In the genomic region with DNA sequence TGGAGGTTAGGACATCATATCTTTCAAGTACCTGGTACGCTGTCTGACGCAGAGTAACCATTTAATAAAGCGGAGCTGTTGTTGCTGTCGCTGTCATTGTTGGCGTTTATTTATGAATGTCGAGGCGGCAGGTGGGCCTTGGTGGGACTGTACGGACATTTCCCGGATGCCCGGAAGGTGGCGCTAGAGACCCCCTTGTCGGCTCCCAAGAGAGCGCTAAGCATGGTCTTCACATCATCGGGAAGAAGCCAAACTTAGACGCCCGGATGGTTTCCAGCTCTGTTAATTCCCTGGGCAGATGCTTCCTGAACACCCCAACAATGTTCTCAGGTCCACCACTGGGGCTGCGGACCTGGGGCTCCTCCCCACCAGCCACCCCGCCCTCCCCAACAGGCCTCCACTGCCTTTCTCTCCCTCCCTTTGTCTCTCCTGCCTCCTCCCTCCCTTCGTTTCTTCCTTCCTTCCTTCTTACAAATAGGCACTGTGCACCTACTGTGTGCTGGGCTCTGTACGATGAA, we compare ENCODE assay signal across 8 cellular contexts. TPM values are rescaled to one million over a fixed set of nuclear protein-coding genes. Genes with fewer than 3 reads are reported as not detected.
DNase-seq lines count a peak whose midpoint lies in the region; ATAC-seq, FAIRE-seq and TF ChIP-seq lines count a peak whose summit lies in the region.

No MANE protein-coding gene starts in this region.

- intact Hi-C loops in mammary epithelial cell (cut with micrococcal nuclease) = loop anchor here (1.0 to 10.0 kb wide), 5 partner anchors 48 to 898 kb away; a partner anchor contains a TSS

- no peak overlapping the region for H3K9ac ChIP-seq in mammary epithelial cell (ENCODE audit: insufficient read depth, low read length)

- H3K36me3 Mint-ChIP-seq in WTC11 = no peaks in the 10 kb centered on the region

- POLR2A ChIA-PET in WTC11 (lab: Charles Lee) = interaction anchor here (1.0 to 1.6 kb wide), 2 partner anchors 54 to 225 kb away, joined by 3 to 11 read pairs; a partner anchor contains a TSS

- H3K27me3 Mint-ChIP-seq in WTC11 (ENCODE audit: low read depth) = peaks cover 24% of the 10 kb centered on the region

- no peaks in the 10 kb centered on the region for H3K79me2 ChIP-seq in mammary epithelial cell (ENCODE audit: insufficient read depth, low read length)

- H3K4me3 Mint-ChIP-seq in WTC11 = peak overlapping the region; percentile 53

- TF ChIP-seq CTCF in WTC11 (IDR thresholded peaks at IDR 0.05) (peak; percentile 74), mammary epithelial cell (conservative IDR thresholded peaks at IDR 0.05 in 1 of 2, IDR thresholded peaks at IDR 0.05 in 1 of 2; ENCODE audit: extremely low read depth in 1 of 2, insufficient read depth in 1 of 2, low read depth in 1 of 2, low read length in 2 of 2) (peak; percentile 78 to 88)

- no peak overlapping the region for H3K27ac Mint-ChIP-seq in WTC11

- no peaks in the 10 kb centered on the region for H3K27me3 ChIP-seq in mammary epithelial cell (ENCODE audit: insufficient read depth, low read length)

- H3K36me3 ChIP-seq in mammary epithelial cell (ENCODE audit: insufficient read depth, low read length) = no peaks in the 10 kb centered on the region

- ATAC-seq in GM19397 (IDR thresholded peaks at IDR 0.05; ENCODE audit: unreplicated experiment) (peak; percentile 45), WTC11 (peak; percentile 76), GM18907 (IDR thresholded peaks at IDR 0.05; ENCODE audit: unreplicated experiment) (no peak)

- no peak overlapping the region for H3K27ac ChIP-seq in mammary epithelial cell (ENCODE audit: insufficient read depth, low read depth, low read length)

- CTCF ChIA-PET in WTC11 (lab: Charles Lee) = interaction anchor here (0.6 to 2.5 kb wide), 42 partner anchors 10 to 545 kb away, joined by 3 to 63 read pairs (median 4); a partner anchor contains a TSS
- CTCF ChIA-PET in mammary epithelial cell (lab: Charles Lee; ENCODE audit: low non-redundant PET) = no interaction called here

- H4K20me1 ChIP-seq in mammary epithelial cell (ENCODE audit: insufficient read depth, low read length) = no peaks in the 10 kb centered on the region

- peaks cover 2% of the 10 kb centered on the region; the same call in 1 of the 2 replicates for H3K4me1 Mint-ChIP-seq in WTC11

- H3K4me2 ChIP-seq in mammary epithelial cell (ENCODE audit: insufficient read depth, low read depth, low read length) = no peak overlapping the region

- 17% methylated on average over 18 of the region's 20 CpGs for WGBS in mammary epithelial cell (ENCODE audit: low coverage, missing lambda C conversion rate)

- H3K9me3 Mint-ChIP-seq in WTC11 = no peaks in the 10 kb centered on the region

- no TSS peak for BruUV-seq in mammary epithelial cell (replicated peaks; lab: Mats Ljungman, UMichigan)

- H3K4me3 ChIP-seq in mammary epithelial cell (replicated peaks in 1 of 3; ENCODE audit: insufficient read depth in 1 of 3, low read depth in 2 of 3, low read length in 3 of 3) = no peak overlapping the region

- in situ Hi-C loops in mammary epithelial cell (cut with MboI; ENCODE audit: low sequenced_read_pairs in 2 of 2) = loop anchor here (5.0 to 25.0 kb wide), 4 partner anchors 210 to 895 kb away; a partner anchor contains a TSS

- dilution Hi-C loops in mammary epithelial cell (cut with HindIII; ENCODE audit: low sequenced_read_pairs) = loop anchor here (25.0 kb wide), 1 partner anchor 570 kb away; no protein-coding TSS in a partner anchor

- peak overlapping the region; percentile 70 for H2AFZ ChIP-seq in mammary epithelial cell (ENCODE audit: low read depth, low read length)

- FAIRE-seq in islet of Langerhans (lab: Jason Lieb, UNC) = peak; percentile 90

- H3K4me1 ChIP-seq in mammary epithelial cell (ENCODE audit: insufficient read depth, low read length) = peaks cover 9% of the 10 kb centered on the region

- DNase-seq in AG20443 (ENCODE audit: low spot score) (peak; percentile 84), NCI-H2081 treated with DMSO at 0.1 percent for 48 hours (lab: John Stamatoyannopoulos, UW) (peak; percentile 26), WTC11 (ENCODE audit: low spot score) (peak; percentile 88), mammary epithelial cell (peak; percentile 52)
- peak; percentile 60 to 80 (median 71) for DNase-seq in stimulated activated CD4-positive, alpha-beta T cell treated with anti-CD3 and anti-CD28 coated beads, Interleukin-12 subunit alpha, Interleukin-12 subunit beta, amount 100 ng/mL, for 48 hours (ENCODE audit: low read depth in 2 of 3, low spot score in 1 of 3)

- no peaks in the 10 kb centered on the region for H3K9me3 ChIP-seq in mammary epithelial cell (replicated peaks; ENCODE audit: insufficient read depth, low read length)

TF ChIP-seq in WTC11, 78 proteins besides CTCF, POLR2A, EP300 and RAD21 (continues in another document):
- no peak for TF ChIP-seq SMAD3 (CRISPR knock-in tag; IDR thresholded peaks at IDR 0.05; ENCODE audit: borderline replicate concordance)
- no peak for TF ChIP-seq TCF7 (CRISPR knock-in tag; IDR thresholded peaks at IDR 0.05; ENCODE audit: low read depth)
- TF ChIP-seq SMAD4 (CRISPR knock-in tag; IDR thresholded peaks at IDR 0.05) = no peak
- TF ChIP-seq, protein P1, sequence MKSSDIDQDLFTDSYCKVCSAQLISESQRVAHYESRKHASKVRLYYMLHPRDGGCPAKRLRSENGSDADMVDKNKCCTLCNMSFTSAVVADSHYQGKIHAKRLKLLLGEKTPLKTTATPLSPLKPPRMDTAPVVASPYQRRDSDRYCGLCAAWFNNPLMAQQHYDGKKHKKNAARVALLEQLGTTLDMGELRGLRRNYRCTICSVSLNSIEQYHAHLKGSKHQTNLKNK (CRISPR knock-in tag; IDR thresholded peaks at IDR 0.05) = no peak
- no peak for TF ChIP-seq NFYB (CRISPR knock-in tag; conservative IDR thresholded peaks at IDR 0.05; ENCODE audit: low read depth)
- TF ChIP-seq, protein P2, sequence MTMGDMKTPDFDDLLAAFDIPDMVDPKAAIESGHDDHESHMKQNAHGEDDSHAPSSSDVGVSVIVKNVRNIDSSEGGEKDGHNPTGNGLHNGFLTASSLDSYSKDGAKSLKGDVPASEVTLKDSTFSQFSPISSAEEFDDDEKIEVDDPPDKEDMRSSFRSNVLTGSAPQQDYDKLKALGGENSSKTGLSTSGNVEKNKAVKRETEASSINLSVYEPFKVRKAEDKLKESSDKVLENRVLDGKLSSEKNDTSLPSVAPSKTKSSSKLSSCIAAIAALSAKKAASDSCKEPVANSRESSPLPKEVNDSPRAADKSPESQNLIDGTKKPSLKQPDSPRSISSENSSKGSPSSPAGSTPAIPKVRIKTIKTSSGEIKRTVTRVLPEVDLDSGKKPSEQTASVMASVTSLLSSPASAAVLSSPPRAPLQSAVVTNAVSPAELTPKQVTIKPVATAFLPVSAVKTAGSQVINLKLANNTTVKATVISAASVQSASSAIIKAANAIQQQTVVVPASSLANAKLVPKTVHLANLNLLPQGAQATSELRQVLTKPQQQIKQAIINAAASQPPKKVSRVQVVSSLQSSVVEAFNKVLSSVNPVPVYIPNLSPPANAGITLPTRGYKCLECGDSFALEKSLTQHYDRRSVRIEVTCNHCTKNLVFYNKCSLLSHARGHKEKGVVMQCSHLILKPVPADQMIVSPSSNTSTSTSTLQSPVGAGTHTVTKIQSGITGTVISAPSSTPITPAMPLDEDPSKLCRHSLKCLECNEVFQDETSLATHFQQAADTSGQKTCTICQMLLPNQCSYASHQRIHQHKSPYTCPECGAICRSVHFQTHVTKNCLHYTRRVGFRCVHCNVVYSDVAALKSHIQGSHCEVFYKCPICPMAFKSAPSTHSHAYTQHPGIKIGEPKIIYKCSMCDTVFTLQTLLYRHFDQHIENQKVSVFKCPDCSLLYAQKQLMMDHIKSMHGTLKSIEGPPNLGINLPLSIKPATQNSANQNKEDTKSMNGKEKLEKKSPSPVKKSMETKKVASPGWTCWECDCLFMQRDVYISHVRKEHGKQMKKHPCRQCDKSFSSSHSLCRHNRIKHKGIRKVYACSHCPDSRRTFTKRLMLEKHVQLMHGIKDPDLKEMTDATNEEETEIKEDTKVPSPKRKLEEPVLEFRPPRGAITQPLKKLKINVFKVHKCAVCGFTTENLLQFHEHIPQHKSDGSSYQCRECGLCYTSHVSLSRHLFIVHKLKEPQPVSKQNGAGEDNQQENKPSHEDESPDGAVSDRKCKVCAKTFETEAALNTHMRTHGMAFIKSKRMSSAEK (CRISPR knock-in tag; IDR thresholded peaks at IDR 0.05; ENCODE audit: borderline replicate concordance) = no peak
- TF ChIP-seq CREB1 (CRISPR knock-in tag; IDR thresholded peaks at IDR 0.05) = no peak
- TF ChIP-seq, protein P3, sequence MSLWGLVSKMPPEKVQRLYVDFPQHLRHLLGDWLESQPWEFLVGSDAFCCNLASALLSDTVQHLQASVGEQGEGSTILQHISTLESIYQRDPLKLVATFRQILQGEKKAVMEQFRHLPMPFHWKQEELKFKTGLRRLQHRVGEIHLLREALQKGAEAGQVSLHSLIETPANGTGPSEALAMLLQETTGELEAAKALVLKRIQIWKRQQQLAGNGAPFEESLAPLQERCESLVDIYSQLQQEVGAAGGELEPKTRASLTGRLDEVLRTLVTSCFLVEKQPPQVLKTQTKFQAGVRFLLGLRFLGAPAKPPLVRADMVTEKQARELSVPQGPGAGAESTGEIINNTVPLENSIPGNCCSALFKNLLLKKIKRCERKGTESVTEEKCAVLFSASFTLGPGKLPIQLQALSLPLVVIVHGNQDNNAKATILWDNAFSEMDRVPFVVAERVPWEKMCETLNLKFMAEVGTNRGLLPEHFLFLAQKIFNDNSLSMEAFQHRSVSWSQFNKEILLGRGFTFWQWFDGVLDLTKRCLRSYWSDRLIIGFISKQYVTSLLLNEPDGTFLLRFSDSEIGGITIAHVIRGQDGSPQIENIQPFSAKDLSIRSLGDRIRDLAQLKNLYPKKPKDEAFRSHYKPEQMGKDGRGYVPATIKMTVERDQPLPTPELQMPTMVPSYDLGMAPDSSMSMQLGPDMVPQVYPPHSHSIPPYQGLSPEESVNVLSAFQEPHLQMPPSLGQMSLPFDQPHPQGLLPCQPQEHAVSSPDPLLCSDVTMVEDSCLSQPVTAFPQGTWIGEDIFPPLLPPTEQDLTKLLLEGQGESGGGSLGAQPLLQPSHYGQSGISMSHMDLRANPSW (CRISPR knock-in tag; conservative IDR thresholded peaks at IDR 0.05; ENCODE audit: low read depth) = no peak
- TF ChIP-seq ESRRA (CRISPR knock-in tag; IDR thresholded peaks at IDR 0.05; ENCODE audit: borderline replicate concordance) = no peak
- no peak for TF ChIP-seq ZNF317 (CRISPR knock-in tag; IDR thresholded peaks at IDR 0.05; ENCODE audit: borderline replicate concordance, low read depth)
- TF ChIP-seq KAT7 (CRISPR knock-in tag; IDR thresholded peaks at IDR 0.05; ENCODE audit: borderline replicate concordance) = no peak

RNA-seq across cellular contexts. Expression of a gene that starts 54.1 kb away (rescaled TPM):
- 9.5 to 12.4 TPM (median 11.0 TPM) in 3 replicates for total RNA-seq in WTC11 (2021)
- total RNA-seq in mammary epithelial cell = 10 to 100 TPM; 20.7 to 28.8 TPM
- polyA plus RNA-seq in mammary epithelial cell = 19.1 TPM
- 22.7 TPM for polyA minus RNA-seq in mammary epithelial cell

Comparison
In these comparisons a context has a peak if more than half of its experiments do, and no peak if none do; other contexts are left out.
1. DNase-seq: peak in every context shown above with its lines; median percentile 88 in WTC11; 84 in AG20443; 71 in stimulated activated CD4-positive, alpha-beta T cell treated with anti-CD3 and anti-CD28 coated beads, Interleukin-12 subunit alpha, Interleukin-12 subunit beta, amount 100 ng/mL, for 48 hours; 52 in mammary epithelial cell; 26 in NCI-H2081 treated with DMSO at 0.1 percent for 48 hours.